ENCODE assay signal across 8 cellular contexts in the genomic region with DNA sequence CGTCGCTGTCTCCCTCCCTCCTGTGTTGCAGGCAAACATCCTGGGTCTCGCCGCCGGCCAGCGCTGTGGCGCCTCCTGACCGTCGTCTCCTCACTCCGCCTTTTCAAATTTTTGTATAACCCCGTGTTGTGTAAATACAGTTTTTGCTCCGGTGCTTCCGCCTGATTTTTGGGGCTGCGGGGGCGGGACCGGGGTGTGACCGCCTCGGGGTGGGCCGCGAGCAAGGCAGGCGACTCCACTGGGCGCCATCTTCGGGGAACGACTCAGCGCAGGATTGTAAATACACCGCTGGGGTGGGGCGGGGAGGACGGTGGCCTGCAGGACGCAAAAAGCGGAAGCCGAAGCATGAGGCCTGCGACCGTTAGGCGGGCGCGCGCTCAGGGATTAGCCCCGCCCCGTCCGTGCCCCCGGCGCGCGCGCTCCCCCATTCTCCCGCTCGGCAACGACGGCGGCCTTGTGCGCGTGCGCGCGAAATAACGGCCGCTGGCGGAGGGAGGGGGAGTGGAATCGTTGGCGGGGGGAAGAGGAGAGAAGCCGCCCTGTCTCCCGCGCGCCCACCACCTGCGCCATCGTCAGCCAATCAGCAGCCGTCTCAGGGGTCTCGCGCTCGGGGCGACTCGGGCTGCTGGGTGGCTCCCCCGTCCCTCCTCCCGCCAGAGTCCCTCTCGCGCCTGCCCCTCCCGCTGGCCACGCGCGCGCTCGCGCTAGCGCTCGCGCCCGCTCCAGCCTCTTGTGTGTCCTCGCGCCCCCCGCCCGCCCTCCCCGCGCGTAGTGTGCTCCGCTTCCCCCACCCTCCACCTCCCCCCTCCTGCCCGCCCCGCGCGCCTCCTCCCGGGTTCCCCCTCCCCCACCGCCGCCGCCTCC. TPM values are rescaled to one million over a fixed set of nuclear protein-coding genes. Genes with fewer than 3 reads are reported as not detected.
DNase-seq lines count a peak whose midpoint lies in the region; ATAC-seq and TF ChIP-seq lines count a peak whose summit lies in the region.

No MANE protein-coding gene starts in this region.

- H3K4me3 ChIP-seq in LNCaP clone FGC (ENCODE audit: low read depth, low read length) (peak overlapping the region; percentile 87), RWPE2 (ENCODE audit: severe bottlenecking) (peak overlapping the region; percentile 36)

- TF ChIP-seq CTCF in LNCaP clone FGC (IDR thresholded peaks at IDR 0.05; ENCODE audit: control insufficient read depth, extremely low read depth, insufficient read depth) (0 out of 2 replicates have a peak, but pooled peaks have one; percentile 2), RWPE2 (IDR thresholded peaks at IDR 0.05; ENCODE audit: poor library complexity, severe bottlenecking) (no peak), natural killer cell (IDR thresholded peaks at IDR 0.05) (no peak)

- H3K9me3 ChIP-seq in RWPE2 (ENCODE audit: severe bottlenecking), result no peaks in the 10 kb centered on the region

- H3K36me3 Mint-ChIP-seq in natural killer cell, result no peaks in the 10 kb centered on the region
- H3K36me3 Mint-ChIP-seq in stimulated activated naive B cell treated with anti-CD40 and anti-IgM and Interleukin-4, amounts not matched to agents 10 μg/mL and 1 μg/mL and 100 μg/mL, for 72 hours, result peaks cover 44 to 65% of the 10 kb centered on the region in 2 donors

- peak overlapping the region; percentile 92 for H3K27ac ChIP-seq in RWPE2 (ENCODE audit: poor library complexity, severe bottlenecking)

- ATAC-seq in RWPE2 (ENCODE audit: low read depth) (peak; percentile 61), natural killer cell (peak; percentile 66 to 88 (median 66))
- ATAC-seq in stimulated activated naive B cell treated with anti-CD40 and anti-IgM and Interleukin-4, amounts not matched to agents 10 μg/mL and 1 μg/mL and 100 μg/mL, for 72 hours (replicated peaks), result peak; percentile 68 to 73

- no peaks in the 10 kb centered on the region for H3K27me3 Mint-ChIP-seq in natural killer cell (ENCODE audit: low read depth in 2 of 2)
- H3K27me3 Mint-ChIP-seq in stimulated activated naive B cell treated with anti-CD40 and anti-IgM and Interleukin-4, amounts not matched to agents 10 μg/mL and 1 μg/mL and 100 μg/mL, for 72 hours, result no peaks in the 10 kb centered on the region

- H3K4me1 ChIP-seq in RWPE2 (ENCODE audit: insufficient read depth, poor library complexity, severe bottlenecking), result peaks cover 7% of the 10 kb centered on the region

- peaks cover 31 to 46% of the 10 kb centered on the region in 2 donors for H3K4me1 Mint-ChIP-seq in natural killer cell
- peaks cover 38 to 50% of the 10 kb centered on the region in 2 donors for H3K4me1 Mint-ChIP-seq in stimulated activated naive B cell treated with anti-CD40 and anti-IgM and Interleukin-4, amounts not matched to agents 10 μg/mL and 1 μg/mL and 100 μg/mL, for 72 hours

- H3K36me3 ChIP-seq in RWPE2 (ENCODE audit: low read depth), result peaks cover 47% of the 10 kb centered on the region

- H3K27me3 ChIP-seq in RWPE2 (ENCODE audit: insufficient read depth, poor library complexity, severe bottlenecking), result no peaks in the 10 kb centered on the region

- intact Hi-C loops in natural killer cell (cut with micrococcal nuclease), result loop anchor here (1.0 to 5.0 kb wide), 4 partner anchors 15 to 567 kb away; a partner anchor contains a TSS

- DNase-seq in EL (peak; percentile 97), GOT3 (lab: John Stamatoyannopoulos, UW) (peak; percentile 96), LNCaP clone FGC (ENCODE audit: low read depth) (peak; percentile 91), RWPE2 (ENCODE audit: low spot score) (peak; percentile 96), fibroblast of peridontal ligament (ENCODE audit: extremely low read depth) (peak; percentile 95), natural killer cell (peak; percentile 96)
- peak; percentile 98 for DNase-seq in activated effector memory CD4-positive, alpha-beta T cell treated with Interleukin-2 at 50 U/mL for 16 hours
- DNase-seq in stimulated activated naive B cell treated with anti-CD40 and anti-IgM and Interleukin-4, amounts not matched to agents 10 μg/mL and 1 μg/mL and 100 μg/mL, for 72 hours, result peak; percentile 96

- peak overlapping the region; percentile 98 to 99 for H3K27ac Mint-ChIP-seq in natural killer cell
- peak overlapping the region; percentile 100 for H3K27ac Mint-ChIP-seq in stimulated activated naive B cell treated with anti-CD40 and anti-IgM and Interleukin-4, amounts not matched to agents 10 μg/mL and 1 μg/mL and 100 μg/mL, for 72 hours

- H3K4me3 Mint-ChIP-seq in natural killer cell, result peak overlapping the region; percentile 100
- peak overlapping the region; percentile 94 to 100 for H3K4me3 Mint-ChIP-seq in stimulated activated naive B cell treated with anti-CD40 and anti-IgM and Interleukin-4, amounts not matched to agents 10 μg/mL and 1 μg/mL and 100 μg/mL, for 72 hours

- H3K9me3 Mint-ChIP-seq in natural killer cell, result no peaks in the 10 kb centered on the region
- H3K9me3 Mint-ChIP-seq in stimulated activated naive B cell treated with anti-CD40 and anti-IgM and Interleukin-4, amounts not matched to agents 10 μg/mL and 1 μg/mL and 100 μg/mL, for 72 hours, result no peaks in the 10 kb centered on the region

RNA-seq across cellular contexts. Expression of a gene that starts 0.9 kb away (rescaled TPM):
- total RNA-seq in natural killer cell, result 100 to 1,000 TPM; 234 to 265 (median 252) TPM

RNA-seq across cellular contexts. Expression of a gene that starts 6.5 kb away (rescaled TPM):
- total RNA-seq in natural killer cell, result 1 to 10 TPM in 1 of 3 donors, under 1 TPM in 2; 0.70 to 1.4 (median 0.91) TPM

RNA-seq across cellular contexts. Expression of a gene that starts 10.5 kb away (rescaled TPM):
- total RNA-seq in natural killer cell, result 10 to 100 TPM in 2 of 3 donors, 1 to 10 TPM in 1; 8.9 to 16.2 (median 13.4) TPM

RNA-seq across cellular contexts. Expression of a gene that starts 14.8 kb away (rescaled TPM):
- total RNA-seq in natural killer cell, result 100 to 1,000 TPM; 154 to 168 (median 163) TPM

RNA-seq across cellular contexts. Expression of a gene that starts 14.9 kb away (rescaled TPM):
- 10 to 100 TPM; 73.4 to 96.0 (median 86.5) TPM for total RNA-seq in natural killer cell

Comparison
In these comparisons a context has a peak if more than half of its experiments do, and no peak if none do; other contexts are left out.
1. Peak in every context shown above with its lines: DNase-seq, ATAC-seq, H3K4me3 ChIP-seq and H3K27ac ChIP-seq.